Comparison of ENCODE assay signal across 18 cellular contexts in the genomic region with DNA sequence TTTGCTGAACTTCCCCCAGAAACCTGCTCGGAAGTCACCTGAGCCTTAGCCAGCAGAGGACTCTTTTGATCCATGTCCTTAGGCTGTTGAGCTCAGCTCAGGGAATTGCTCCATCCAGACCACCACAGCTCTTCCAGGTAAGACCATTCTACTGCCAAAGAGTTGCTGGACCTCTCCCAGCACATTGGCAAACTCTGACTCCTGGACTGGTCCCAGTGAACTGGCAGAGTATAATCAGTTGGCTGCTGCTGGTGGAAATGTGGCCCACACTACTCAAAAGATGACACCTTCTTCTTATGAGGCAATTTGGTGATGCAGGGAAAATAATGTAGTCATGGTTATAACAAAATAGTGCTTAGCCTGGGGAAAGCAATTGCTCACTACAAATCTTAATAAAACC.
DNase-seq lines count a peak whose midpoint lies in the region; ATAC-seq and TF ChIP-seq lines count a peak whose summit lies in the region.
"Had no signal": no experiment of that assay in that cellular context is flagged by ENCODE, and none has a peak within 500 bp of the region (broad histone marks: within the 10 kb centered on the region; RNA-seq: fewer than 3 reads in every experiment).

No MANE protein-coding gene starts in this region.

- no peaks in the 10 kb centered on the region for H3K9me3 ChIP-seq in right cardiac atrium (ENCODE audit: control insufficient read depth, low read length)
- H3K9me3 ChIP-seq in BE2C = no peaks in the 10 kb centered on the region
- H3K9me3 ChIP-seq: A549, MG63 had no signal

- H3K36me3 ChIP-seq in BE2C = no peaks in the 10 kb centered on the region
- H3K36me3 ChIP-seq: MG63 had no signal

- DNase-seq in ELF-1 (ENCODE audit: low read depth, low spot score) = peak; percentile 12
- peak; percentile 89 to 91 for DNase-seq in NCI-H446 (lab: John Stamatoyannopoulos, UW)
- DNase-seq in right cardiac atrium = peak; percentile 49 to 80 (median 68)
- no peak for DNase-seq in BE2C
- no peak for DNase-seq in activated effector memory CD4-positive, alpha-beta T cell treated with Interleukin-2 at 50 U/mL for 16 hours
- no peak for DNase-seq in KBM-7
- DNase-seq: DMS79, GOT3, MG63, NCI-H1092 treated with DMSO at 0.1 percent for 48 hours, NCI-H1694, NCI-H510A, NCI-H82, SIG-M5 had no signal

- 67% methylated on average over 1 of the region's 1 CpG for WGBS in right cardiac atrium

- no peaks in the 10 kb centered on the region for H3K4me1 ChIP-seq in right cardiac atrium (ENCODE audit: control insufficient read depth, insufficient read depth, low read length)
- H3K4me1 ChIP-seq in BE2C = no peaks in the 10 kb centered on the region
- H3K4me1 ChIP-seq: A549 had no signal

- TF ChIP-seq CTCF in BE2C (IDR thresholded peaks at IDR 0.05; ENCODE audit: low read depth, low read length) = no peak

- in situ Hi-C loops in KBM-7 (cut with MboI; ENCODE audit: low pct_unique_long_range_greater_than_20kb, low sequenced_read_pairs) = no loop called here

- ATAC-seq in esophagus mucosa = peak; percentile 11
- peak; percentile 93 to 94 for ATAC-seq in right cardiac atrium
- ATAC-seq: A549, K562 had no signal

- no peak overlapping the region for H3K27ac ChIP-seq in right cardiac atrium (ENCODE audit: low read length)
- H3K27ac ChIP-seq: A549, HL-60 had no signal

- H3K4me3 ChIP-seq in right cardiac atrium (ENCODE audit: low read length) (no peak overlapping the region), BE2C (ENCODE audit: low read depth, low read length) (no peak overlapping the region)
- H3K4me3 ChIP-seq: A549, K562, MG63 had no signal

- intact Hi-C loops in right cardiac atrium (cut with DNase I) = loop anchor here in 1 of 4 donors (10.0 kb wide), 1 partner anchor 310 kb away; the partner anchor contains the start of gene FIGN

- H3K27me3 ChIP-seq in right cardiac atrium (ENCODE audit: control insufficient read depth, insufficient read depth) (no peaks in the 10 kb centered on the region), BE2C (no peaks in the 10 kb centered on the region)
- H3K27me3 ChIP-seq: MG63 had no signal

Comparison
In these comparisons a context has a peak if more than half of its experiments do, and no peak if none do; other contexts are left out.
1. DNase-seq: peak in ELF-1 (single experiment), NCI-H446 (2 of 2) and right cardiac atrium (3 of 3); none in BE2C (single experiment), activated effector memory CD4-positive, alpha-beta T cell treated with Interleukin-2 at 50 U/mL for 16 hours (single experiment) and KBM-7 (single experiment).